9 cellular contexts compared by ENCODE assay signal in the genomic region with DNA sequence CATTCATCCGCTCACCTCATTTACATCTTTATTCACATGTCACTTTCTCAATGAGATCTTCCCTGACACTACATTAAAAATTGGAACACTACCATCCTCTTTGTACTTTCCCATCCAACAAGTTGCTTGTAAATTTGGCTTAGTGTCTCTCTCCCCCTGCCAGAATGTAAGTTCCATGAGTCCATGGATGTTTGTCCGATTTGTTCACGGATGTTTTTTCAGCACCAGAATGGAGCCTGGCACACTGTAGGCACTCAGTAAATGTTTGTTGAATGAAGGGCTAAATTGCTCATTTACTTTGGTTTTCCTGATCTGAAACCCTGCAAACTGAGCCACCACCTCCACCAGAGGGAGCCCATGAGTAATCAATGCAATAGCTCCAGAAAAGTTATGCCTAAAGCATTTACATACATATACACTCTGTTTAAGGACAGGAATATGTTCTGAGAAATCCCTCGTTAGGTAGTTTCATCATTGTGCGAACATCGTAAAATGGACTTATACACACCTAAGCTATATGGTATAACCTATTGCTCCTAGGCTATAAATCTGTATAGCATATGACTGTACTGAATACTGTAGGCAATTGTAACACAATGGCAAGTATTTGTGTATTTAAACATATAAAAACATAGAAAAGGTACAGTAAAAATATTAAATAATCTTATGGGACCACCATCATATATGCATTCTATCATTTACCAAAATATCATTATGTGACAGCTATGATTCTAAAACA. TPM values are rescaled to one million over a fixed set of nuclear protein-coding genes. Genes with fewer than 3 reads are reported as not detected.
A peak's percentile ranks its signal among the peaks of the same experiment; 100 is the strongest.
DNase-seq lines count a peak whose midpoint lies in the region; ATAC-seq and TF ChIP-seq lines count a peak whose summit lies in the region.
"Had no signal": no experiment of that assay in that cellular context is flagged by ENCODE, and none has a peak within 500 bp of the region (broad histone marks: within the 10 kb centered on the region; RNA-seq: fewer than 3 reads in every experiment).

No MANE protein-coding gene starts in this region.

- CTCF ChIA-PET in WTC11 (lab: Charles Lee) = interaction anchor here (0.6 to 3.6 kb wide), 40 partner anchors 9 to 823 kb away, joined by 3 to 50 read pairs (median 5); partner anchors contain the start of genes ATP5IF1, EPB41, STX12 and XKR8

- no peak for ATAC-seq in WTC11
- peak; percentile 59 for ATAC-seq in left lobe of liver
- ATAC-seq in HG03280 (IDR thresholded peaks at IDR 0.05; ENCODE audit: unreplicated experiment) = no peak

- POLR2A ChIA-PET in WTC11 (lab: Charles Lee) = interaction anchor here (1.6 kb wide), 1 partner anchor 14 kb away, joined by 5 read pairs; no protein-coding TSS in a partner anchor

- H3K27ac Mint-ChIP-seq in WTC11 = peak overlapping the region; percentile 77; the same call in 1 of the 2 replicates

- TF ChIP-seq CTCF in WTC11 (IDR thresholded peaks at IDR 0.05) = peak; percentile 67
- TF ChIP-seq CTCF in cardiac fibroblast (IDR thresholded peaks at IDR 0.05; ENCODE audit: low read depth, low read length) = peak; percentile 90

- DNase-seq in activated gamma-delta T cell treated with Interleukin-2 at 50 U/mL for 16 hours = peak; percentile 82
- no peak for DNase-seq in activated gamma-delta T cell (lab: John Stamatoyannopoulos, UW)
- peak; percentile 46 for DNase-seq in NCI-H226
- peak; percentile 80 for DNase-seq in WTC11 (ENCODE audit: low spot score)
- peak; percentile 82 to 85 for DNase-seq in cardiac fibroblast (ENCODE audit: low read depth in 2 of 2)
- DNase-seq in left lobe of liver (ENCODE audit: low spot score) = peak; percentile 71
- peak; percentile 52 to 73 (median 55) for DNase-seq in stimulated activated CD4-positive, alpha-beta T cell treated with anti-CD3 and anti-CD28 coated beads, TNF-alpha, amount 100 ng/mL, for 4 hours (ENCODE audit: low read depth in 3 of 3)

- H3K36me3 Mint-ChIP-seq in WTC11 = no peaks in the 10 kb centered on the region

- no peaks in the 10 kb centered on the region for H3K9me3 Mint-ChIP-seq in WTC11

- peak overlapping the region; percentile 0; the same call in 1 of the 2 replicates for H3K4me3 Mint-ChIP-seq in WTC11

- H3K27me3 Mint-ChIP-seq in WTC11 (ENCODE audit: low read depth) = no peaks in the 10 kb centered on the region

- H3K4me3 ChIP-seq in cardiac fibroblast (replicated peaks in 1 of 2; ENCODE audit: low read depth in 2 of 2, low read length in 2 of 2) = no peak overlapping the region
- H3K4me3 ChIP-seq: skin epidermis had no signal

- peaks cover 10% of the 10 kb centered on the region for H3K4me1 Mint-ChIP-seq in WTC11

TF ChIP-seq in WTC11, 78 proteins besides CTCF, POLR2A, EP300 and RAD21:
- TF ChIP-seq STAT6 (CRISPR knock-in tag; conservative IDR thresholded peaks at IDR 0.05; ENCODE audit: low read depth) (no peak), USF1 (CRISPR knock-in tag; IDR thresholded peaks at IDR 0.05) (no peak), FOXK1 (CRISPR knock-in tag; IDR thresholded peaks at IDR 0.05) (no peak), ZBTB43 (CRISPR knock-in tag; IDR thresholded peaks at IDR 0.05) (no peak), ETV6 (CRISPR knock-in tag; IDR thresholded peaks at IDR 0.05) (no peak), ATF1 (CRISPR knock-in tag; IDR thresholded peaks at IDR 0.05) (no peak)
- TF ChIP-seq, protein P1, sequence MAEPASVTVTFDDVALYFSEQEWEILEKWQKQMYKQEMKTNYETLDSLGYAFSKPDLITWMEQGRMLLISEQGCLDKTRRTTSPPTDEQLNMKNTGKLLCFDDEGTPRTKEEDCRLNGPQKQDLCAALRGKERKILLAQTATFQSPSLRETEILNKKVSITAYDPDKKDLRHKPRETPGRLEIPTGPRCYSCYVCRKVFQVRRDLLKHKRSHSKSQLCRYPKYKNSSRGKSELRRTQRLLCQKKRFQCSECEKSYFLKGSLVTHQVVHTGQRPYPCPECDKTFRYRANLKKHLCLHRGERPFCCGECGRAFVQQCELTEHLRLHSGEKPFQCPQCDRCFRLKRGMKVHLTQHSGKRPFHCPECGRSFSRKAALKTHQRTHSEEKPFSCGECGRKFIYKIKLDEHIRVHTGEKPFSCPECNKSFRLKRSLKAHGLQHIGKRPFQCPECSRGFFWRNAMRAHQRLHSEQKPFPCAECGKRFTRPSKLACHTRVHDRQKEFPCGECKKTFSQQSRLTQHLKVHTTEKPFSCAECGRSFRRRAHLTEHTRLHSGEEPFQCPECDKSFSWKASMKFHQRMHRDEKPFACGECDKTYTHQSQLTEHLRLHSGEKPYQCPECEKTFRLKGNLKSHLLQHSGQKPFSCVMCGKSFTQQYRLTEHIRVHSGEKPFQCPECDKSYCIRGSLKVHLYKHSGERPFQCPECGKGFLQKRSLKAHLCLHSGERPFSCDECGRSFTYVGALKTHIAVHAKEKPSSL (CRISPR knock-in tag; conservative IDR thresholded peaks at IDR 0.05) = no peak
- TF ChIP-seq, protein P2, sequence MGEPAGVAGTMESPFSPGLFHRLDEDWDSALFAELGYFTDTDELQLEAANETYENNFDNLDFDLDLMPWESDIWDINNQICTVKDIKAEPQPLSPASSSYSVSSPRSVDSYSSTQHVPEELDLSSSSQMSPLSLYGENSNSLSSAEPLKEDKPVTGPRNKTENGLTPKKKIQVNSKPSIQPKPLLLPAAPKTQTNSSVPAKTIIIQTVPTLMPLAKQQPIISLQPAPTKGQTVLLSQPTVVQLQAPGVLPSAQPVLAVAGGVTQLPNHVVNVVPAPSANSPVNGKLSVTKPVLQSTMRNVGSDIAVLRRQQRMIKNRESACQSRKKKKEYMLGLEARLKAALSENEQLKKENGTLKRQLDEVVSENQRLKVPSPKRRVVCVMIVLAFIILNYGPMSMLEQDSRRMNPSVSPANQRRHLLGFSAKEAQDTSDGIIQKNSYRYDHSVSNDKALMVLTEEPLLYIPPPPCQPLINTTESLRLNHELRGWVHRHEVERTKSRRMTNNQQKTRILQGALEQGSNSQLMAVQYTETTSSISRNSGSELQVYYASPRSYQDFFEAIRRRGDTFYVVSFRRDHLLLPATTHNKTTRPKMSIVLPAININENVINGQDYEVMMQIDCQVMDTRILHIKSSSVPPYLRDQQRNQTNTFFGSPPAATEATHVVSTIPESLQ (CRISPR knock-in tag; IDR thresholded peaks at IDR 0.05) = no peak

RNA-seq across cellular contexts. Expression of gene EYA3, which starts 2.8 kb away (rescaled TPM):
- total RNA-seq in WTC11 (2021) (27.4 to 29.4 TPM (median 28.1 TPM) in 3 replicates), left lobe of liver (6.9 TPM)
